In the genomic region with DNA sequence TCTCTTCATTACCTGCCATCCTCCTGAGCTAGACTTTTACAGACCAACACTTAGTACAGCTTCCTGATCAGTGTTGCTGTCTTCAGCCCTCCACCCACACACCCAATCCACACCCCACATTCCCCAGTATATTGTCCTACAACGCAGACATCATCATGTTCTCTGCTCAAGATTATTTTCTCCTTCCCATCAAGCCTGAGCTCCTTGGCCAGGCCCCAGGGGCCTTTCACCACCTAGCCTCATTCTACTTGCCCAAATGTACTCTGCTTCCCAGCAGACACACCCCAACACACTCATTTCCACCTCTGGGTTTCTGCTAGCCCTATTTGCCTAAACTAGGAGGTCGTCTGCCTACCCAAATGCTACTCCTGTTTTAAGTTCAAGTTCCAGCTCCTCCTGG, we compare ENCODE assay signal across 1 cellular context.
TF ChIP-seq lines count a peak whose summit lies in the region.

No MANE protein-coding gene starts in this region.

TF ChIP-seq in HepG2, 621 proteins besides CTCF, POLR2A, EP300 and RAD21 (continued from another document):
- TF ChIP-seq, protein P1, sequence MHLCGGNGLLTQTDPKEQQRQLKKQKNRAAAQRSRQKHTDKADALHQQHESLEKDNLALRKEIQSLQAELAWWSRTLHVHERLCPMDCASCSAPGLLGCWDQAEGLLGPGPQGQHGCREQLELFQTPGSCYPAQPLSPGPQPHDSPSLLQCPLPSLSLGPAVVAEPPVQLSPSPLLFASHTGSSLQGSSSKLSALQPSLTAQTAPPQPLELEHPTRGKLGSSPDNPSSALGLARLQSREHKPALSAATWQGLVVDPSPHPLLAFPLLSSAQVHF (CRISPR knock-in tag; IDR thresholded peaks at IDR 0.05), result no peak
- TF ChIP-seq PCBP2 (optimal IDR thresholded peaks at IDR 0.05; ENCODE audit: low read depth, low read length, poor library complexity, severe bottlenecking), result no peak
- TF ChIP-seq PLRG1 (conservative IDR thresholded peaks at IDR 0.05), result no peak
- TF ChIP-seq ZNF274 (CRISPR knock-in tag; IDR thresholded peaks at IDR 0.05), result no peak
- no peak for TF ChIP-seq ZNF343 (CRISPR knock-in tag; IDR thresholded peaks at IDR 0.05)
- no peak for TF ChIP-seq ZNF354B (CRISPR knock-in tag; IDR thresholded peaks at IDR 0.05)
- no peak for TF ChIP-seq ZNF136 (CRISPR knock-in tag; IDR thresholded peaks at IDR 0.05; ENCODE audit: low read depth)
- TF ChIP-seq, protein P2, sequence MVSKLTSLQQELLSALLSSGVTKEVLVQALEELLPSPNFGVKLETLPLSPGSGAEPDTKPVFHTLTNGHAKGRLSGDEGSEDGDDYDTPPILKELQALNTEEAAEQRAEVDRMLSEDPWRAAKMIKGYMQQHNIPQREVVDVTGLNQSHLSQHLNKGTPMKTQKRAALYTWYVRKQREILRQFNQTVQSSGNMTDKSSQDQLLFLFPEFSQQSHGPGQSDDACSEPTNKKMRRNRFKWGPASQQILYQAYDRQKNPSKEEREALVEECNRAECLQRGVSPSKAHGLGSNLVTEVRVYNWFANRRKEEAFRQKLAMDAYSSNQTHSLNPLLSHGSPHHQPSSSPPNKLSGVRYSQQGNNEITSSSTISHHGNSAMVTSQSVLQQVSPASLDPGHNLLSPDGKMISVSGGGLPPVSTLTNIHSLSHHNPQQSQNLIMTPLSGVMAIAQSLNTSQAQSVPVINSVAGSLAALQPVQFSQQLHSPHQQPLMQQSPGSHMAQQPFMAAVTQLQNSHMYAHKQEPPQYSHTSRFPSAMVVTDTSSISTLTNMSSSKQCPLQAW (CRISPR knock-in tag; IDR thresholded peaks at IDR 0.05), result no peak
- TF ChIP-seq SOX6 (IDR thresholded peaks at IDR 0.05), result no peak
- no peak for TF ChIP-seq SOX6 (CRISPR knock-in tag; IDR thresholded peaks at IDR 0.05)
- TF ChIP-seq ZNF549 (CRISPR knock-in tag; IDR thresholded peaks at IDR 0.05), result no peak
- TF ChIP-seq, protein P3, sequence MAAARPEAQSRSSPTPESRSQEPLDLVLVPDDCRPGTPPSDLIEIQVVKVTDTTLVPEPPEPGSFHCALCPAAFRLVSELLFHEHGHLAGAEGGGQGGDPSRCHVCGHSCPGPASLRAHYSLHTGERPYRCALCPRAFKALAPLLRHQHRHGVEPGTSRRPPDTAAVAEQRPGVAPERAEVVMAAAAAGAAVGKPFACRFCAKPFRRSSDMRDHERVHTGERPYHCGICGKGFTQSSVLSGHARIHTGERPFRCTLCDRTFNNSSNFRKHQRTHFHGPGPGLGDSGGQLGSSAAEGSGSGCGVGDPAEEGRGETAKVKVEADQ (CRISPR knock-in tag; IDR thresholded peaks at IDR 0.05; ENCODE audit: borderline replicate concordance), result no peak
- TF ChIP-seq, protein P4, sequence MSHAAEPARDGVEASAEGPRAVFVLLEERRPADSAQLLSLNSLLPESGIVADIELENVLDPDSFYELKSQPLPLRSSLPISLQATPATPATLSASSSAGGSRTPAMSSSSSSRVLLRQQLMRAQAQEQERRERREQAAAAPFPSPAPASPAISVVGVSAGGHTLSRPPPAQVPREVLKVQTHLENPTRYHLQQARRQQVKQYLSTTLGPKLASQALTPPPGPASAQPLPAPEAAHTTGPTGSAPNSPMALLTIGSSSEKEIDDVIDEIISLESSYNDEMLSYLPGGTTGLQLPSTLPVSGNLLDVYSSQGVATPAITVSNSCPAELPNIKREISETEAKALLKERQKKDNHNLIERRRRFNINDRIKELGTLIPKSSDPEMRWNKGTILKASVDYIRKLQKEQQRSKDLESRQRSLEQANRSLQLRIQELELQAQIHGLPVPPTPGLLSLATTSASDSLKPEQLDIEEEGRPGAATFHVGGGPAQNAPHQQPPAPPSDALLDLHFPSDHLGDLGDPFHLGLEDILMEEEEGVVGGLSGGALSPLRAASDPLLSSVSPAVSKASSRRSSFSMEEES (CRISPR knock-in tag; IDR thresholded peaks at IDR 0.05), result no peak
